21 cellular contexts compared by ENCODE assay signal in genomic region chr4:150827226-150827625, GRCh38.
A peak's percentile ranks its signal among the peaks of the same experiment; 100 is the strongest.
DNase-seq lines count a peak whose midpoint lies in the region; ATAC-seq and TF ChIP-seq lines count a peak whose summit lies in the region.
"Had no signal": no experiment of that assay in that cellular context is flagged by ENCODE, and none has a peak within 500 bp of the region (broad histone marks: within the 10 kb centered on the region; RNA-seq: fewer than 3 reads in every experiment).

No MANE protein-coding gene starts in this region.

- DNase-seq in NOMO-1 treated with dmso at 0.1 percent for 144 hours (lab: John Stamatoyannopoulos, UW; ENCODE audit: unreplicated experiment), result peak; percentile 1
- no peak for DNase-seq in NOMO-1 treated with DMSO at 0.1 percent for 48 hours (lab: John Stamatoyannopoulos, UW; ENCODE audit: unreplicated experiment)
- peak in 1 of 5 donors; percentile 4 for DNase-seq in CD8-positive, alpha-beta memory T cell
- no peak for DNase-seq in effector memory CD8-positive, alpha-beta T cell
- no peak for DNase-seq in PC-3
- DNase-seq in retina, result no peak
- DNase-seq in NCI-H187 (lab: John Stamatoyannopoulos, UW), result no peak
- DNase-seq: 8988T; dorsolateral prefrontal cortex; erythroblast; NCI-H1436 treated with DMSO at 0.1 percent for 48 hours; NCI-H2227 treated with DMSO at 0.1 percent for 48 hours; NCI-H82; stimulated activated CD4-positive, alpha-beta T cell treated with anti-CD3 and anti-CD28 coated beads, Interleukin-4, amount 100 ng/mL, for 4 hours; testis had no signal

- H3K4me1 ChIP-seq in CD8-positive, alpha-beta memory T cell (ENCODE audit: insufficient read depth, low read length), result no peaks in the 10 kb centered on the region
- H3K4me1 ChIP-seq in OCI-LY1 (ENCODE audit: insufficient read depth, low read length, severe bottlenecking) (peaks cover 25% of the 10 kb centered on the region), PC-3 (ENCODE audit: insufficient read depth, low read length) (no peaks in the 10 kb centered on the region; the same call in 1 of the 2 replicates)
- H3K4me1 ChIP-seq: gastroesophageal sphincter, prostate gland, testis had no signal

- peak overlapping the region; percentile 69 to 98 (median 86) for H3K27ac Mint-ChIP-seq in CD8-positive, alpha-beta memory T cell
- peak overlapping the region; percentile 21 to 91 for H3K27ac Mint-ChIP-seq in effector memory CD8-positive, alpha-beta T cell

- no peak for ATAC-seq in effector memory CD8-positive, alpha-beta T cell (replicated peaks)
- ATAC-seq in PC-3, result no peak
- ATAC-seq: gastroesophageal sphincter had no signal

- peaks cover 49 to 81% (median 72%) of the 10 kb centered on the region in 3 donors for H3K4me1 Mint-ChIP-seq in CD8-positive, alpha-beta memory T cell
- peaks cover 33 to 63% of the 10 kb centered on the region in 2 donors for H3K4me1 Mint-ChIP-seq in effector memory CD8-positive, alpha-beta T cell (ENCODE audit: low read depth in 2 of 2)

- TF ChIP-seq CTCF in OCI-LY1 (IDR thresholded peaks at IDR 0.05; ENCODE audit: low read length) (no peak), PC-3 (conservative IDR thresholded peaks at IDR 0.05; ENCODE audit: low read depth, low read length) (no peak)

- peaks cover 14 to 31% (median 17%) of the 10 kb centered on the region in 3 donors for H3K36me3 Mint-ChIP-seq in CD8-positive, alpha-beta memory T cell
- H3K36me3 Mint-ChIP-seq in effector memory CD8-positive, alpha-beta T cell (ENCODE audit: insufficient read depth), result peaks cover 16% of the 10 kb centered on the region

- H3K4me2 ChIP-seq in OCI-LY1 (ENCODE audit: low read length), result no peak overlapping the region
- no peak overlapping the region for H3K4me2 ChIP-seq in PC-3 (ENCODE audit: low read length)
- H3K4me2 ChIP-seq: BLaER1, smooth muscle cell had no signal

- H3K36me3 ChIP-seq in CD8-positive, alpha-beta memory T cell (ENCODE audit: insufficient read depth, low read length), result no peaks in the 10 kb centered on the region
- H3K36me3 ChIP-seq in OCI-LY1 (ENCODE audit: insufficient read depth, low read length) (peaks cover 24% of the 10 kb centered on the region; the same call in 1 of the 2 replicates), PC-3 (ENCODE audit: low read depth, low read length) (no peaks in the 10 kb centered on the region)
- H3K36me3 ChIP-seq: prostate gland had no signal

- POLR2A ChIA-PET in CD8-positive, alpha-beta memory T cell (lab: Charles Lee), result no interaction called here
- POLR2A ChIA-PET in PC-3 (lab: Charles Lee; ENCODE audit: unreplicated experiment), result no interaction called here

- H3F3A ChIP-seq in OCI-LY1 (ENCODE audit: insufficient read depth, low read length) (no peaks in the 10 kb centered on the region), PC-3 (ENCODE audit: low read length, unreplicated experiment) (no peaks in the 10 kb centered on the region)

- peak overlapping the region; percentile 82 to 93 (median 86) for H3K4me3 Mint-ChIP-seq in CD8-positive, alpha-beta memory T cell
- peak overlapping the region; percentile 9 to 74 for H3K4me3 Mint-ChIP-seq in effector memory CD8-positive, alpha-beta T cell

- no peaks in the 10 kb centered on the region for H3K27me3 ChIP-seq in CD8-positive, alpha-beta memory T cell (ENCODE audit: insufficient read depth, low read length, poor library complexity, severe bottlenecking)
- H3K27me3 ChIP-seq in OCI-LY1 (ENCODE audit: insufficient read depth, low read length), result no peaks in the 10 kb centered on the region
- H3K27me3 ChIP-seq in PC-3 (ENCODE audit: low read length), result no peaks in the 10 kb centered on the region
- H3K27me3 ChIP-seq: BLaER1, dorsolateral prefrontal cortex, gastroesophageal sphincter, testis had no signal

- H2AFZ ChIP-seq in OCI-LY1 (ENCODE audit: low read length) (no peak overlapping the region), PC-3 (ENCODE audit: low read length) (no peak overlapping the region)

- H3K27me3 Mint-ChIP-seq in CD8-positive, alpha-beta memory T cell, result no peaks in the 10 kb centered on the region
- H3K27me3 Mint-ChIP-seq in effector memory CD8-positive, alpha-beta T cell, result no peaks in the 10 kb centered on the region

- H4K20me1 ChIP-seq in OCI-LY1 (ENCODE audit: insufficient read depth, low read length) (no peaks in the 10 kb centered on the region), PC-3 (ENCODE audit: low read length) (no peaks in the 10 kb centered on the region)
- H4K20me1 ChIP-seq: BLaER1 had no signal

- H3K79me2 ChIP-seq in OCI-LY1 (ENCODE audit: insufficient read depth, low read length), result no peaks in the 10 kb centered on the region
- no peaks in the 10 kb centered on the region for H3K79me2 ChIP-seq in PC-3 (ENCODE audit: low read length)

- no peak overlapping the region for H3K9ac ChIP-seq in OCI-LY1 (ENCODE audit: low read length)
- no peak overlapping the region for H3K9ac ChIP-seq in PC-3 (ENCODE audit: low read length)
- H3K9ac ChIP-seq: BLaER1 had no signal

- CTCF ChIA-PET in CD8-positive, alpha-beta memory T cell (lab: Charles Lee), result interaction anchor here (1.3 to 2.2 kb wide), 4 partner anchors 9 to 54 kb away, joined by 3 to 15 read pairs (median 10); no protein-coding TSS in a partner anchor
- CTCF ChIA-PET in PC-3 (lab: Charles Lee), result no interaction called here

- H3K27ac ChIP-seq in CD8-positive, alpha-beta memory T cell (ENCODE audit: low read depth, low read length), result no peak overlapping the region
- H3K27ac ChIP-seq in OCI-LY1 (ENCODE audit: low read depth, low read length, poor library complexity, severe bottlenecking) (peak overlapping the region; percentile 9), PC-3 (ENCODE audit: low read length) (no peak overlapping the region)
- H3K27ac ChIP-seq: BLaER1, dorsolateral prefrontal cortex, gastroesophageal sphincter, prostate gland, RWPE1, testis had no signal

- H3K9me2 ChIP-seq in OCI-LY1 (ENCODE audit: low read depth, low read length), result no peaks in the 10 kb centered on the region
- no peaks in the 10 kb centered on the region for H3K9me2 ChIP-seq in PC-3 (replicated peaks; ENCODE audit: low read length)

- no TSS peak for BruUV-seq in PC-3 (replicated peaks; lab: Mats Ljungman, UMichigan)

- no peak overlapping the region for H3K4me3 ChIP-seq in CD8-positive, alpha-beta memory T cell (ENCODE audit: low read length)
- H3K4me3 ChIP-seq in OCI-LY1 (ENCODE audit: low read depth, low read length, poor library complexity, severe bottlenecking) (no peak overlapping the region), PC-3 (ENCODE audit: low read length) (no peak overlapping the region)
- H3K4me3 ChIP-seq: BLaER1, dorsolateral prefrontal cortex, gastroesophageal sphincter, prostate gland, smooth muscle cell, testis had no signal

- no peaks in the 10 kb centered on the region for H3K9me3 ChIP-seq in CD8-positive, alpha-beta memory T cell (ENCODE audit: low read length)
- H3K9me3 ChIP-seq in OCI-LY1 (ENCODE audit: low read length) (no peaks in the 10 kb centered on the region), PC-3 (ENCODE audit: low read length) (no peaks in the 10 kb centered on the region)
- H3K9me3 ChIP-seq: BLaER1, gastroesophageal sphincter, prostate gland, testis had no signal

- intact Hi-C loops in PC-3 (cut with micrococcal nuclease), result no loop called here

- no peaks in the 10 kb centered on the region for H3K9me3 Mint-ChIP-seq in CD8-positive, alpha-beta memory T cell
- no peaks in the 10 kb centered on the region for H3K9me3 Mint-ChIP-seq in effector memory CD8-positive, alpha-beta T cell
